ENCODE assay signal across 8 cellular contexts in the genomic region with DNA sequence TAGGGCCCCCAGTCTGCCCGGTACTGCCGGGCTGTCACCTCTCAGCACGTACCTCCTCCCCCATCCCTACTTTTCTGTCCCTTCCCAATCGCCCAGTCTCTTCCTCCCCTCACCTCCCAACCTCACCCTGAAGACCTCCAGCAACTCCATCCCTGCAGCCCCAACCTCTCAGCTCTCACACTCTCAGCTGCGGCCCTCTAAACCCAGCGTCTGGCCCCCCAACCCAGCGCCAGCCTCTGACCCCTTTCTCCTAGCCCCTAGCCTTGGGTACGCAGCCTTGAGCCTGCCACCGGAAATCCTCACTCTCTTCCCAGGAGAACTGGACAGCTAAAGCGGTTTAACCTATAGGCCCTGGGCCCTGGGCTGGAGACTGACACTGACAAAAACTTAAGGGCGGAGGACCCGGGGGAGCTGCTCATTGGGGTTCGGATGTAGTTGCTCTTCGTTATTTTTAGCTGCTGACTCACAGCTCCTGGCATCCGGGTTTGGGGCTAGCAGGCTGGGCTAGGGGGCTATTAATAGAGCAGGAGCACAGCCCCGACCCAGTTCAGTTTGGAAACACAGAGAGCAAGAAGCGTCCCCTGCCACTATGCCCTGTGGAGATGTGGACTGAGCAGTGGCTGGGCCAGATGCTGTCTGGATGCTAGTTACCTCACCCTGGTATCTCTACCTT. TPM values are rescaled to one million over a fixed set of nuclear protein-coding genes. Genes with fewer than 3 reads are reported as not detected.
DNase-seq lines count a peak whose midpoint lies in the region; ATAC-seq and TF ChIP-seq lines count a peak whose summit lies in the region.

No MANE protein-coding gene starts in this region.

- DNase-seq in SK-N-MC (ENCODE audit: low read depth, low spot score) (no peak), fibroblast of the aortic adventitia (ENCODE audit: low read depth) (peak; percentile 43), psoas muscle (peak; percentile 48 to 78), iPS-NIHi7 (ENCODE audit: extremely low spot score) (no peak)
- no peak for DNase-seq in stimulated activated CD4-positive, alpha-beta T cell treated with anti-CD3 and anti-CD28 coated beads, Interleukin-4, amount 100 ng/mL, for 24 hours

- H3K4me1 ChIP-seq in psoas muscle = peaks cover 4% of the 10 kb centered on the region

- 9 to 46% (median 10%) methylated on average over 17 of the region's 17 CpGs for WGBS in psoas muscle, 3 donors

- intact Hi-C loops in psoas muscle (cut with DNase I) = loop anchor here in 1 of 2 donors (10.0 kb wide), 2 partner anchors 150 to 300 kb away; partner anchors contain the start of genes IGBP1, PDZD11 and RAB41

- H3K36me3 ChIP-seq in SK-N-MC (ENCODE audit: insufficient read depth, low read length) (no peaks in the 10 kb centered on the region), psoas muscle (ENCODE audit: insufficient read depth in 1 of 2, low read depth in 1 of 2) (no peaks in the 10 kb centered on the region)

- ATAC-seq in GM21360 (IDR thresholded peaks at IDR 0.05; ENCODE audit: unreplicated experiment) (peak; percentile 5), psoas muscle (peak; percentile 67 to 81 (median 78)), GM18511 (IDR thresholded peaks at IDR 0.05; ENCODE audit: unreplicated experiment) (no peak), GM21737 (IDR thresholded peaks at IDR 0.05; ENCODE audit: unreplicated experiment) (no peak)

- no peaks in the 10 kb centered on the region for H3K9me3 ChIP-seq in SK-N-MC (ENCODE audit: low read depth, low read length)
- no peaks in the 10 kb centered on the region for H3K9me3 ChIP-seq in psoas muscle

- no peak for TF ChIP-seq CTCF in fibroblast of the aortic adventitia (IDR thresholded peaks at IDR 0.05; ENCODE audit: insufficient read depth, low read length)
- no peak for TF ChIP-seq CTCF in psoas muscle (IDR thresholded peaks at IDR 0.05)

- H3K9ac ChIP-seq in SK-N-MC (ENCODE audit: insufficient read length) = no peak overlapping the region

- H3K27me3 ChIP-seq in psoas muscle (ENCODE audit: insufficient read depth in 3 of 3, low read length in 2 of 3) = peaks cover 0 to 26% (median 0%) of the 10 kb centered on the region in 3 donors

- H3K27ac ChIP-seq in SK-N-MC (no peak overlapping the region), psoas muscle (peak overlapping the region; percentile 89)

- H3K4me3 ChIP-seq in SK-N-MC = peak overlapping the region; percentile 78
- H3K4me3 ChIP-seq in fibroblast of the aortic adventitia (ENCODE audit: low read depth, low read length) = peak overlapping the region; percentile 84
- H3K4me3 ChIP-seq in psoas muscle = peak overlapping the region; percentile 76

RNA-seq across cellular contexts. Expression of gene DLG3, which starts 9.6 kb away (rescaled TPM):
- total RNA-seq in fibroblast of the aortic adventitia (ENCODE audit: low replicate concordance) (15.0 and 15.4 TPM in 2 replicates), psoas muscle (1 to 10 TPM; 1.2 to 1.6 (median 1.4) TPM)
- 1 to 10 TPM in 1 of 3 donors, under 1 TPM in 2; 0.27 to 1.4 (median 0.52) TPM for polyA plus RNA-seq in psoas muscle

RNA-seq across cellular contexts. Expression of gene GDPD2, which starts 11.9 kb away (rescaled TPM):
- total RNA-seq in fibroblast of the aortic adventitia (ENCODE audit: low replicate concordance) = not detected in 2 replicates
- not detected for total RNA-seq in psoas muscle
- under 1 TPM in 1 of 3 donors, not detected in 2; 0.01 TPM for polyA plus RNA-seq in psoas muscle

Comparison
In these comparisons a context has a peak if more than half of its experiments do, and no peak if none do; other contexts are left out.
1. ATAC-seq: peak in GM21360 (single experiment) and psoas muscle (4 of 4); none in GM18511 (single experiment) and GM21737 (single experiment).
2. DNase-seq: peak in fibroblast of the aortic adventitia (single experiment) and psoas muscle (2 of 2); none in SK-N-MC (single experiment), iPS-NIHi7 (single experiment) and stimulated activated CD4-positive, alpha-beta T cell treated with anti-CD3 and anti-CD28 coated beads, Interleukin-4, amount 100 ng/mL, for 24 hours (single experiment).
3. Peak in every context shown above with its lines, with median percentiles within 50 percentile points of each other: H3K4me3 ChIP-seq.